In the genomic region with DNA sequence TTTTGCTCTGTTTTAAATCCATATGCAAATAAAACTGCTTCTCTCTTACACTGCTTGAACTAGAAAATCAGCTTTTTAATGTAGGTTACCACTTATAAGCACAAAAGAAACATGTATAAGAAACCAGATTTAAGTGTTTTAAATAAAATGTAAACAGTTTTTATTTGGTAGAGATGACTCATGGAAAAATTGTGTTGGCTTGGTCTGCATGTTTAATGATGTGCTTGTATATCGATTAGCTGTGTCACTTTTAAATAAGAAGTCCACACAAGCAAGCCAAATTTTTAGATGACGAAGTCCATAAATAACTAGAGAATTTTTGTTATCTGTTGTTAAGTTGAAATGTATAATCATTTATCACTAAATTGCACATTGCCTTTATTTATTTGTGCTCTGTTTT, we compare ENCODE assay signal across 1 cellular context.
TF ChIP-seq lines count a peak whose summit lies in the region.

No MANE protein-coding gene starts in this region.

TF ChIP-seq in SK-N-SH treated with all-trans-retinoic acid at 6 μM for 48 hours, 23 proteins besides CTCF, POLR2A, EP300 and RAD21 (continued from another document):
- TF ChIP-seq CREB5 (CRISPR knock-in tag; IDR thresholded peaks at IDR 0.05; ENCODE audit: low read depth) (no peak), CSDC2 (CRISPR knock-in tag; IDR thresholded peaks at IDR 0.05) (no peak), OSR1 (CRISPR knock-in tag; IDR thresholded peaks at IDR 0.05) (no peak)
